ENCODE assay signal across 1 cellular context in the genomic region with DNA sequence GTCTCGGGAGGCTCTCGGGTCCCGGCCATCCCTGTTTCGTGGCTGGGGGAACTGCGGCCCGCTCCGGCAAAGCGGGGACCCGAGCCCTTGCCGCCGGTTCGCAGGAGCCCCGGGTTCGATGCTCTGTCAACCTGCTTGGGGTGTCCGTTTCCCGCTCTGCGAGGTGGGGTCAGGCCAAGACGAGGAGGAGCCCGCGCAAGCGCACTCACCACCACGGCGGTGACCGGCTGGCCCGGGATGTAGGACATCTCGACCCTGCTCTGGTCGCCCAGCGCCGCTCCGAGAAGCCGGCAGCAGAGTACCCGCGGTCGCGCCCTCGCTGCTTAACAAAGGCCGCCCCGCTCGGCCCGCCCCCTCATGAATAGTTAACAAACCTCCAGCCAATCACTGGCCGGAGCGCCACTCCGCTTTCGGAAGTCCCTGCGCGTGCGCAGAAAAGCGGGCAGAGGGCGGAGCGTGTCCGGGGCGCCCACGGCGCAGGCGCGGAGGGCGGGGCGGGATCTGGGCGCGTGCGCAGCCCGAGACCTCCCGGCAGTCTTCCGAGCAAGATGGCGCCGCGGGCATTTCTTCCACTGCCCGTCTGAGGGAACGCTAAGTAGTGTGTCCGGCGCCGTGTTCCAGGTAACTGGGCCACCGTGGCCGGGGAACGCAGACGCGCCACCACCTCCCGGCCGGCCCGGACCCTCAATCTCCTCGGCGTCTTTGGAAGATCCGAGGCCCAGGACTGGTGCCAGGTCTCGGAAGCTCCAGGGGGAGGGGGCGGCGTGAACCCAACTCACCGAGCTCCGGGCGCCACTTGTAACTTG.
TF ChIP-seq lines count a peak whose summit lies in the region.

A gene (plus strand): TSS at position 534 of the 806 bp plus-strand sequence. CDS start 335 bp downstream, outside the sequence.
A gene with protein sequence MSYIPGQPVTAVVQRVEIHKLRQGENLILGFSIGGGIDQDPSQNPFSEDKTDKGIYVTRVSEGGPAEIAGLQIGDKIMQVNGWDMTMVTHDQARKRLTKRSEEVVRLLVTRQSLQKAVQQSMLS (minus strand): TSS at position 300 of the 806 bp plus-strand sequence. CDS start 52 bp downstream, at position 248.

TF ChIP-seq in H1, 55 proteins besides CTCF, POLR2A, EP300 and RAD21 (continued from another document):
- TF ChIP-seq YY1 (IDR thresholded peaks at IDR 0.05; ENCODE audit: low read depth, low read length): peak; percentile 97
- no peak; the same call in 1 of the 2 replicates for TF ChIP-seq GTF2F1 (IDR thresholded peaks at IDR 0.05; ENCODE audit: borderline replicate concordance, low read depth, low read length)
- TF ChIP-seq GABPA (IDR thresholded peaks at IDR 0.05; ENCODE audit: borderline replicate concordance, insufficient read depth, low read length): 0 out of 2 replicates have a peak, but pooled peaks have one; percentile 41
- TF ChIP-seq EGR1 (IDR thresholded peaks at IDR 0.05; ENCODE audit: borderline replicate concordance, low read depth, low read length): no peak
- TF ChIP-seq, protein P1, sequence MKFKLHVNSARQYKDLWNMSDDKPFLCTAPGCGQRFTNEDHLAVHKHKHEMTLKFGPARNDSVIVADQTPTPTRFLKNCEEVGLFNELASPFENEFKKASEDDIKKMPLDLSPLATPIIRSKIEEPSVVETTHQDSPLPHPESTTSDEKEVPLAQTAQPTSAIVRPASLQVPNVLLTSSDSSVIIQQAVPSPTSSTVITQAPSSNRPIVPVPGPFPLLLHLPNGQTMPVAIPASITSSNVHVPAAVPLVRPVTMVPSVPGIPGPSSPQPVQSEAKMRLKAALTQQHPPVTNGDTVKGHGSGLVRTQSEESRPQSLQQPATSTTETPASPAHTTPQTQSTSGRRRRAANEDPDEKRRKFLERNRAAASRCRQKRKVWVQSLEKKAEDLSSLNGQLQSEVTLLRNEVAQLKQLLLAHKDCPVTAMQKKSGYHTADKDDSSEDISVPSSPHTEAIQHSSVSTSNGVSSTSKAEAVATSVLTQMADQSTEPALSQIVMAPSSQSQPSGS (IDR thresholded peaks at IDR 0.05; ENCODE audit: low read length): no peak
- no peak for TF ChIP-seq CTBP2 (IDR thresholded peaks at IDR 0.05; ENCODE audit: borderline replicate concordance, insufficient read depth, insufficient read length, low read length)
- peak; percentile 98 for TF ChIP-seq TAF1 (IDR thresholded peaks at IDR 0.05; ENCODE audit: low read depth, low read length)
- TF ChIP-seq, protein P2, sequence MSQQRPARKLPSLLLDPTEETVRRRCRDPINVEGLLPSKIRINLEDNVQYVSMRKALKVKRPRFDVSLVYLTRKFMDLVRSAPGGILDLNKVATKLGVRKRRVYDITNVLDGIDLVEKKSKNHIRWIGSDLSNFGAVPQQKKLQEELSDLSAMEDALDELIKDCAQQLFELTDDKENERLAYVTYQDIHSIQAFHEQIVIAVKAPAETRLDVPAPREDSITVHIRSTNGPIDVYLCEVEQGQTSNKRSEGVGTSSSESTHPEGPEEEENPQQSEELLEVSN (IDR thresholded peaks at IDR 0.05): peak; percentile 42; the same call in 1 of the 2 replicates
- peak; percentile 93 for TF ChIP-seq TAF7 (optimal IDR thresholded peaks at IDR 0.05; ENCODE audit: borderline replicate concordance, low read depth, low read length)
- TF ChIP-seq ZNF274 (IDR thresholded peaks at IDR 0.05; ENCODE audit: borderline replicate concordance, extremely low read depth, low read length): no peak
- no peak for TF ChIP-seq CBX5 (IDR thresholded peaks at IDR 0.05; ENCODE audit: low read depth, low read length)
- TF ChIP-seq SP1 (IDR thresholded peaks at IDR 0.05; ENCODE audit: low read depth, low read length): 0 out of 2 replicates have a peak, but pooled peaks have one; percentile 13
- TF ChIP-seq CREB1 (IDR thresholded peaks at IDR 0.05): peak; percentile 43; the same call in 1 of the 2 replicates
- no peak for TF ChIP-seq HDAC2 (IDR thresholded peaks at IDR 0.05; ENCODE audit: borderline replicate concordance in 1 of 2, low read depth in 2 of 2, low read length in 2 of 2)
- peak; percentile 93; the same call in 1 of the 2 replicates for TF ChIP-seq SP4 (IDR thresholded peaks at IDR 0.05; ENCODE audit: low read length)
- TF ChIP-seq CHD1 (IDR thresholded peaks at IDR 0.05; ENCODE audit: low read depth, low read length): no peak
- no peak for TF ChIP-seq SP2 (IDR thresholded peaks at IDR 0.05; ENCODE audit: low read length)
- peak; percentile 37 for TF ChIP-seq KDM4A (IDR thresholded peaks at IDR 0.05; ENCODE audit: low read depth, low read length, severe bottlenecking)
- no peak for TF ChIP-seq SIX5 (IDR thresholded peaks at IDR 0.05; ENCODE audit: low read depth, low read length)
- peak; percentile 80 for TF ChIP-seq ASH2L (IDR thresholded peaks at IDR 0.05; ENCODE audit: low read length)
- no peak for TF ChIP-seq BCL11A (IDR thresholded peaks at IDR 0.05; ENCODE audit: low read depth in 2 of 2, low read length in 2 of 2)
- TF ChIP-seq TBP (IDR thresholded peaks at IDR 0.05; ENCODE audit: low read depth, low read length): peak; percentile 91
- TF ChIP-seq KDM1A (IDR thresholded peaks at IDR 0.05; ENCODE audit: borderline replicate concordance, low read length): no peak
- TF ChIP-seq, protein P3, sequence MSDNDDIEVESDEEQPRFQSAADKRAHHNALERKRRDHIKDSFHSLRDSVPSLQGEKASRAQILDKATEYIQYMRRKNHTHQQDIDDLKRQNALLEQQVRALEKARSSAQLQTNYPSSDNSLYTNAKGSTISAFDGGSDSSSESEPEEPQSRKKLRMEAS (IDR thresholded peaks at IDR 0.05): peak; percentile 42; the same call in 1 of the 2 replicates
- TF ChIP-seq, protein P4, sequence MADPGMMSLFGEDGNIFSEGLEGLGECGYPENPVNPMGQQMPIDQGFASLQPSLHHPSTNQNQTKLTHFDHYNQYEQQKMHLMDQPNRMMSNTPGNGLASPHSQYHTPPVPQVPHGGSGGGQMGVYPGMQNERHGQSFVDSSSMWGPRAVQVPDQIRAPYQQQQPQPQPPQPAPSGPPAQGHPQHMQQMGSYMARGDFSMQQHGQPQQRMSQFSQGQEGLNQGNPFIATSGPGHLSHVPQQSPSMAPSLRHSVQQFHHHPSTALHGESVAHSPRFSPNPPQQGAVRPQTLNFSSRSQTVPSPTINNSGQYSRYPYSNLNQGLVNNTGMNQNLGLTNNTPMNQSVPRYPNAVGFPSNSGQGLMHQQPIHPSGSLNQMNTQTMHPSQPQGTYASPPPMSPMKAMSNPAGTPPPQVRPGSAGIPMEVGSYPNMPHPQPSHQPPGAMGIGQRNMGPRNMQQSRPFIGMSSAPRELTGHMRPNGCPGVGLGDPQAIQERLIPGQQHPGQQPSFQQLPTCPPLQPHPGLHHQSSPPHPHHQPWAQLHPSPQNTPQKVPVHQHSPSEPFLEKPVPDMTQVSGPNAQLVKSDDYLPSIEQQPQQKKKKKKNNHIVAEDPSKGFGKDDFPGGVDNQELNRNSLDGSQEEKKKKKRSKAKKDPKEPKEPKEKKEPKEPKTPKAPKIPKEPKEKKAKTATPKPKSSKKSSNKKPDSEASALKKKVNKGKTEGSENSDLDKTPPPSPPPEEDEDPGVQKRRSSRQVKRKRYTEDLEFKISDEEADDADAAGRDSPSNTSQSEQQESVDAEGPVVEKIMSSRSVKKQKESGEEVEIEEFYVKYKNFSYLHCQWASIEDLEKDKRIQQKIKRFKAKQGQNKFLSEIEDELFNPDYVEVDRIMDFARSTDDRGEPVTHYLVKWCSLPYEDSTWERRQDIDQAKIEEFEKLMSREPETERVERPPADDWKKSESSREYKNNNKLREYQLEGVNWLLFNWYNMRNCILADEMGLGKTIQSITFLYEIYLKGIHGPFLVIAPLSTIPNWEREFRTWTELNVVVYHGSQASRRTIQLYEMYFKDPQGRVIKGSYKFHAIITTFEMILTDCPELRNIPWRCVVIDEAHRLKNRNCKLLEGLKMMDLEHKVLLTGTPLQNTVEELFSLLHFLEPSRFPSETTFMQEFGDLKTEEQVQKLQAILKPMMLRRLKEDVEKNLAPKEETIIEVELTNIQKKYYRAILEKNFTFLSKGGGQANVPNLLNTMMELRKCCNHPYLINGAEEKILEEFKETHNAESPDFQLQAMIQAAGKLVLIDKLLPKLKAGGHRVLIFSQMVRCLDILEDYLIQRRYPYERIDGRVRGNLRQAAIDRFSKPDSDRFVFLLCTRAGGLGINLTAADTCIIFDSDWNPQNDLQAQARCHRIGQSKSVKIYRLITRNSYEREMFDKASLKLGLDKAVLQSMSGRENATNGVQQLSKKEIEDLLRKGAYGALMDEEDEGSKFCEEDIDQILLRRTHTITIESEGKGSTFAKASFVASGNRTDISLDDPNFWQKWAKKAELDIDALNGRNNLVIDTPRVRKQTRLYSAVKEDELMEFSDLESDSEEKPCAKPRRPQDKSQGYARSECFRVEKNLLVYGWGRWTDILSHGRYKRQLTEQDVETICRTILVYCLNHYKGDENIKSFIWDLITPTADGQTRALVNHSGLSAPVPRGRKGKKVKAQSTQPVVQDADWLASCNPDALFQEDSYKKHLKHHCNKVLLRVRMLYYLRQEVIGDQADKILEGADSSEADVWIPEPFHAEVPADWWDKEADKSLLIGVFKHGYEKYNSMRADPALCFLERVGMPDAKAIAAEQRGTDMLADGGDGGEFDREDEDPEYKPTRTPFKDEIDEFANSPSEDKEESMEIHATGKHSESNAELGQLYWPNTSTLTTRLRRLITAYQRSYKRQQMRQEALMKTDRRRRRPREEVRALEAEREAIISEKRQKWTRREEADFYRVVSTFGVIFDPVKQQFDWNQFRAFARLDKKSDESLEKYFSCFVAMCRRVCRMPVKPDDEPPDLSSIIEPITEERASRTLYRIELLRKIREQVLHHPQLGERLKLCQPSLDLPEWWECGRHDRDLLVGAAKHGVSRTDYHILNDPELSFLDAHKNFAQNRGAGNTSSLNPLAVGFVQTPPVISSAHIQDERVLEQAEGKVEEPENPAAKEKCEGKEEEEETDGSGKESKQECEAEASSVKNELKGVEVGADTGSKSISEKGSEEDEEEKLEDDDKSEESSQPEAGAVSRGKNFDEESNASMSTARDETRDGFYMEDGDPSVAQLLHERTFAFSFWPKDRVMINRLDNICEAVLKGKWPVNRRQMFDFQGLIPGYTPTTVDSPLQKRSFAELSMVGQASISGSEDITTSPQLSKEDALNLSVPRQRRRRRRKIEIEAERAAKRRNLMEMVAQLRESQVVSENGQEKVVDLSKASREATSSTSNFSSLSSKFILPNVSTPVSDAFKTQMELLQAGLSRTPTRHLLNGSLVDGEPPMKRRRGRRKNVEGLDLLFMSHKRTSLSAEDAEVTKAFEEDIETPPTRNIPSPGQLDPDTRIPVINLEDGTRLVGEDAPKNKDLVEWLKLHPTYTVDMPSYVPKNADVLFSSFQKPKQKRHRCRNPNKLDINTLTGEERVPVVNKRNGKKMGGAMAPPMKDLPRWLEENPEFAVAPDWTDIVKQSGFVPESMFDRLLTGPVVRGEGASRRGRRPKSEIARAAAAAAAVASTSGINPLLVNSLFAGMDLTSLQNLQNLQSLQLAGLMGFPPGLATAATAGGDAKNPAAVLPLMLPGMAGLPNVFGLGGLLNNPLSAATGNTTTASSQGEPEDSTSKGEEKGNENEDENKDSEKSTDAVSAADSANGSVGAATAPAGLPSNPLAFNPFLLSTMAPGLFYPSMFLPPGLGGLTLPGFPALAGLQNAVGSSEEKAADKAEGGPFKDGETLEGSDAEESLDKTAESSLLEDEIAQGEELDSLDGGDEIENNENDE (IDR thresholded peaks at IDR 0.05; ENCODE audit: insufficient replicate concordance, low read length): no peak
- TF ChIP-seq JUND (IDR thresholded peaks at IDR 0.05; ENCODE audit: low read length): no peak
- TF ChIP-seq SIN3A (conservative IDR thresholded peaks at IDR 0.05 in 1 of 2, IDR thresholded peaks at IDR 0.05 in 1 of 2; ENCODE audit: low read depth in 1 of 2, low read length in 2 of 2): peak in 1 of 2 experiments; percentile 80; a peak in 2 of 4 replicates
- 0 out of 2 replicates have a peak, but pooled peaks have one; percentile 23 for TF ChIP-seq BACH1 (IDR thresholded peaks at IDR 0.05; ENCODE audit: low read length)
